Comparison of ENCODE assay signal across 1 cellular context in the genomic region with DNA sequence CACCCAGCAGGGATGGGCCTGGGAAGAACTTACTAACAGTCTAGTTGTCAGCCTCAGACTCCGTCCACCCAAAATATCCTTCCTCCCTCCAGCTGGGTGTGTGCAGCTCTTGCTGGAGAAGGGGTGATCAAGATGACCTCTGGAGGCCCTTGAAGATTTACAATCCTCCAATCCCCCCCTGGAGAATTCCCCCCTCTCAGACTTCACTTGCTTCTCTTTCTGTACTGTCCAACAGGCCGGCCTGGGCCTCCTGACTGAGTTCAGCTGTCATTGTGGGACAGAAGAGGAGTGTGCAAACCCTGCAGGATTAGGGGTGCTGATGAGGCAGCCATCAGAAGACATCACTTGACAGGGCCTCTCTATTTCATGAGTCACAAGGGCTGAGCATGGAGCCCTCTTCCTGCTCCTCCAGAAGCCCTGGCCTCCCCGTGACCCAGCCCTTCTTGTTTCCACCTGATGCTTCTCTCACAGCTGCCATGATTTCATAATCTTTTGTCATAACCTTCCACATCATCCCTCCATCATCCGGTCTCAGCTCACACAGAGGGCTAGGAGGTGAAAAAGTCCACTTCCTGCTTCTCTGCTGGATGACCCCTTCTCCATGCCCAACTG.
A peak's percentile ranks its signal among the peaks of the same experiment; 100 is the strongest.
TF ChIP-seq lines count a peak whose summit lies in the region.

No MANE protein-coding gene starts in this region.

TF ChIP-seq in K562, 482 proteins besides CTCF, POLR2A, EP300 and RAD21:
- TF ChIP-seq NR2C1 (IDR thresholded peaks at IDR 0.05) (no peak), NR2C1 (tag; IDR thresholded peaks at IDR 0.05) (0 out of 2 replicates have a peak, but pooled peaks have one; percentile 32), LARP7 (IDR thresholded peaks at IDR 0.05) (no peak), CBX3 (IDR thresholded peaks at IDR 0.05; ENCODE audit: borderline replicate concordance in 1 of 2, low read length in 2 of 2) (peak in 1 of 2 experiments; percentile 86; a peak in 2 of 3 replicates), TRIM24 (IDR thresholded peaks at IDR 0.05) (peak; percentile 63 to 66; a peak in 2 of 4 replicates), TRIM28 (IDR thresholded peaks at IDR 0.05) (peak; percentile 84; the same call in 1 of the 2 replicates), DMBX1 (CRISPR knock-in tag; IDR thresholded peaks at IDR 0.05; ENCODE audit: borderline replicate concordance) (no peak), LCOR (CRISPR knock-in tag; IDR thresholded peaks at IDR 0.05) (no peak), ZBTB7A (IDR thresholded peaks at IDR 0.05; ENCODE audit: borderline replicate concordance, control insufficient read depth, low read depth, low read length) (no peak), ZNF274 (IDR thresholded peaks at IDR 0.05; ENCODE audit: borderline replicate concordance, low read depth, low read length) (no peak), ESRRA (IDR thresholded peaks at IDR 0.05; ENCODE audit: borderline replicate concordance, low read depth) (peak; percentile 94)
- TF ChIP-seq, protein P1, sequence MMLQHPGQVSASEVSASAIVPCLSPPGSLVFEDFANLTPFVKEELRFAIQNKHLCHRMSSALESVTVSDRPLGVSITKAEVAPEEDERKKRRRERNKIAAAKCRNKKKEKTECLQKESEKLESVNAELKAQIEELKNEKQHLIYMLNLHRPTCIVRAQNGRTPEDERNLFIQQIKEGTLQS (IDR thresholded peaks at IDR 0.05): peak; percentile 10; the same call in 1 of the 2 replicates
- TF ChIP-seq, protein P1 (CRISPR knock-in tag; conservative IDR thresholded peaks at IDR 0.05): no peak
